ENCODE assay signal across 8 cellular contexts in genomic region chr6:28981833-28982475, GRCh38. TPM values are rescaled to one million over a fixed set of nuclear protein-coding genes. Genes with fewer than 3 reads are reported as not detected.
DNase-seq lines count a peak whose midpoint lies in the region; ATAC-seq and TF ChIP-seq lines count a peak whose summit lies in the region.

No MANE protein-coding gene starts in this region.

- TF ChIP-seq CTCF in CD14-positive monocyte (IDR thresholded peaks at IDR 0.05) = no peak
- no peak for TF ChIP-seq CTCF in foreskin fibroblast (IDR thresholded peaks at IDR 0.05; ENCODE audit: low read depth, low read length)
- TF ChIP-seq CTCF in neural cell (IDR thresholded peaks at IDR 0.05; ENCODE audit: poor library complexity, severe bottlenecking) = no peak

- no peaks in the 10 kb centered on the region for H3K36me3 ChIP-seq in neural cell (ENCODE audit: insufficient read depth, low read length)

- H3K9ac ChIP-seq in neural cell (ENCODE audit: low read length) = peak overlapping the region; percentile 47

- H3K27ac ChIP-seq in neural cell (ENCODE audit: low read length) = peak overlapping the region; percentile 54

- H3K27ac Mint-ChIP-seq in CD14-positive monocyte = peak overlapping the region; percentile 46 to 89 (median 86)
- peak overlapping the region; percentile 96 to 100 for H3K27ac Mint-ChIP-seq in stimulated activated naive CD8-positive, alpha-beta T cell treated with anti-CD3 and anti-CD28 coated beads, Interleukin-15, amount 100 ng/mL, for 72 hours

- peak; percentile 93 for DNase-seq in CD14-positive monocyte (ENCODE audit: low spot score)
- DNase-seq in LHCN-M2 (ENCODE audit: low read depth) = peak; percentile 91
- DNase-seq in SHP77 treated with DMSO at 0.1 percent for 48 hours (lab: John Stamatoyannopoulos, UW) = peak; percentile 80
- DNase-seq in activated gamma-delta T cell (lab: John Stamatoyannopoulos, UW) = peak; percentile 17
- peak; percentile 72 to 87 for DNase-seq in foreskin fibroblast
- DNase-seq in stimulated activated naive CD8-positive, alpha-beta T cell treated with anti-CD3 and anti-CD28 coated beads, Interleukin-15, amount 100 ng/mL, for 72 hours = peak; percentile 77 to 80

- peak overlapping the region; percentile 56 for H3K4me2 ChIP-seq in neural cell (ENCODE audit: low read length)

- no peak for TF ChIP-seq EP300 in neural cell (conservative IDR thresholded peaks at IDR 0.05; ENCODE audit: poor library complexity, severe bottlenecking)

- no peaks in the 10 kb centered on the region for H3K9me2 ChIP-seq in neural cell (ENCODE audit: insufficient read depth, low read length)

- no peaks in the 10 kb centered on the region for H3K9me3 ChIP-seq in neural cell (ENCODE audit: low read length)

- TF ChIP-seq RAD21 in neural cell (conservative IDR thresholded peaks at IDR 0.05) = peak; percentile 16

- H3K4me3 ChIP-seq in foreskin fibroblast (ENCODE audit: low read depth in 1 of 2, low read length in 2 of 2) (peak overlapping the region; percentile 61 to 99), neural cell (ENCODE audit: low read length) (peak overlapping the region; percentile 69)

- no peaks in the 10 kb centered on the region for H3F3A ChIP-seq in neural cell (ENCODE audit: insufficient read depth, low read length, poor library complexity, severe bottlenecking)

- no peaks in the 10 kb centered on the region for H3K27me3 ChIP-seq in neural cell (ENCODE audit: insufficient read depth, low read depth, low read length)

- H3K4me3 Mint-ChIP-seq in CD14-positive monocyte = peak overlapping the region; percentile 76 to 77
- peak overlapping the region; percentile 86 to 94 for H3K4me3 Mint-ChIP-seq in stimulated activated naive CD8-positive, alpha-beta T cell treated with anti-CD3 and anti-CD28 coated beads, Interleukin-15, amount 100 ng/mL, for 72 hours

- H3K9me3 Mint-ChIP-seq in CD14-positive monocyte = peaks cover 4 to 22% (median 13%) of the 10 kb centered on the region in 7 donors
- H3K9me3 Mint-ChIP-seq in stimulated activated naive CD8-positive, alpha-beta T cell treated with anti-CD3 and anti-CD28 coated beads, Interleukin-15, amount 100 ng/mL, for 72 hours = no peaks in the 10 kb centered on the region

- H3K79me2 ChIP-seq in neural cell (replicated peaks; ENCODE audit: insufficient read depth, low read length) = no peaks in the 10 kb centered on the region

- H2AFZ ChIP-seq in neural cell (ENCODE audit: low read depth, low read length) = peak overlapping the region; percentile 49

- H4K20me1 ChIP-seq in neural cell (ENCODE audit: insufficient read depth) = no peaks in the 10 kb centered on the region

- peaks cover 60% of the 10 kb centered on the region for H3K4me1 Mint-ChIP-seq in CD14-positive monocyte
- peaks cover 76% of the 10 kb centered on the region for H3K4me1 Mint-ChIP-seq in stimulated activated naive CD8-positive, alpha-beta T cell treated with anti-CD3 and anti-CD28 coated beads, Interleukin-15, amount 100 ng/mL, for 72 hours

- intact Hi-C loops in CD14-positive monocyte (cut with micrococcal nuclease) = loop anchor here (2.0 to 10.0 kb wide), 7 partner anchors 40 to 1077 kb away; no protein-coding TSS in a partner anchor

- peak; percentile 55 for ATAC-seq in GM21528 (IDR thresholded peaks at IDR 0.05; ENCODE audit: low FRiP score, unreplicated experiment)
- ATAC-seq in stimulated activated naive CD8-positive, alpha-beta T cell treated with anti-CD3 and anti-CD28 coated beads, Interleukin-15, amount 100 ng/mL, for 72 hours = peak; percentile 53

- H3K36me3 Mint-ChIP-seq in CD14-positive monocyte = peaks cover 0 to 6% of the 10 kb centered on the region in 2 donors

- peaks cover 9 to 16% (median 10%) of the 10 kb centered on the region in 3 donors for H3K27me3 Mint-ChIP-seq in CD14-positive monocyte (ENCODE audit: low read depth in 3 of 3)
- H3K27me3 Mint-ChIP-seq in stimulated activated naive CD8-positive, alpha-beta T cell treated with anti-CD3 and anti-CD28 coated beads, Interleukin-15, amount 100 ng/mL, for 72 hours = peaks cover 71% of the 10 kb centered on the region

TF ChIP-seq in neural cell, 6 proteins besides CTCF, POLR2A, EP300 and RAD21:
- TF ChIP-seq REST (IDR thresholded peaks at IDR 0.05; ENCODE audit: borderline replicate concordance) (peak; percentile 17), MXI1 (conservative IDR thresholded peaks at IDR 0.05; ENCODE audit: poor library complexity, severe bottlenecking) (peak; percentile 54), POLR2AphosphoS5 (IDR thresholded peaks at IDR 0.05) (no peak)

RNA-seq across cellular contexts. Expression of gene ZNF311, which starts 23.2 kb away (rescaled TPM):
- polyA plus RNA-seq in CD14-positive monocyte (under 1 TPM in 1 of 2 donors, not detected in 1; 0.05 TPM), neural cell (4.6 and 4.7 TPM in 2 replicates)
- 0.71 and 0.86 TPM in 2 replicates for total RNA-seq in LHCN-M2 (2014; rRNA removed)
- 0.43 TPM for polyA plus RNA-seq in LHCN-M2 (2012)
- 2.7 and 3.0 TPM in 2 replicates for polyA minus RNA-seq in neural cell

RNA-seq across cellular contexts. Expression of gene TRIM27, which starts 58.2 kb away (rescaled TPM):
- polyA plus RNA-seq in CD14-positive monocyte (10 to 100 TPM; 42.2 to 44.0 TPM), neural cell (75.0 and 79.7 TPM in 2 replicates)
- total RNA-seq in LHCN-M2 (2014; rRNA removed) = 64.4 and 71.2 TPM in 2 replicates
- polyA plus RNA-seq in LHCN-M2 (2012) = 31.3 TPM
- polyA minus RNA-seq in neural cell = 82.0 and 86.0 TPM in 2 replicates

Comparison
In these comparisons a context has a peak if more than half of its experiments do, and no peak if none do; other contexts are left out.
1. Peak in every context shown above with its lines: DNase-seq, ATAC-seq, H3K4me3 ChIP-seq and H3K27ac ChIP-seq.
2. DNase-seq: peak in every context shown above with its lines; median percentile 93 in CD14-positive monocyte; 91 in LHCN-M2; 80 in SHP77 treated with DMSO at 0.1 percent for 48 hours; 80 in foreskin fibroblast; 78 in stimulated activated naive CD8-positive, alpha-beta T cell treated with anti-CD3 and anti-CD28 coated beads, Interleukin-15, amount 100 ng/mL, for 72 hours; 17 in activated gamma-delta T cell.